In the genomic region with DNA sequence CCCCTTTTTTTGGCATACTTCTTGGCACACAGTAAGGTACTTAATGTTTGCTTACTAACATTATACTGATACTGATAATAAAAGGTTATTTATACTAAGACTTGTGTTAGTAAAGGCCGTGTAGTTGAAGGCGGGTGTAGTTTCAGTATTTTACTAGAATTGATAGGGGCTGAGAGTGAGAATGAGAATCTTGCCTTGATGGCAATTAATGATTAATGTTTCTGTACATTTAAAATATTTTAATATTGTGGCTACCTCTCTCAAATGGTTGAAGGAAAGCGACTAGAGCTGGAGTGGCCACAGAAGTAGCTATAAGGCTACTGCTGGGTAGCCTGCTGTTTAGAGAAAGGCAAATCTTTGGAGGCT, we compare ENCODE assay signal across 11 cellular contexts. TPM values are rescaled to one million over a fixed set of nuclear protein-coding genes. Genes with fewer than 3 reads are reported as not detected.
DNase-seq lines count a peak whose midpoint lies in the region; ATAC-seq, FAIRE-seq and TF ChIP-seq lines count a peak whose summit lies in the region.
"Had no signal": no experiment of that assay in that cellular context is flagged by ENCODE, and none has a peak within 500 bp of the region (broad histone marks: within the 10 kb centered on the region; RNA-seq: fewer than 3 reads in every experiment).

No MANE protein-coding gene starts in this region.

- DNase-seq in Karpas-422 (no peak), memory B cell (ENCODE audit: low spot score in 2 of 2) (no peak), WERI-Rb-1 (no peak), frontal cortex (ENCODE audit: low spot score in 2 of 2) (no peak), NCI-H2171 (lab: John Stamatoyannopoulos, UW) (no peak)
- DNase-seq: activated CD4-positive, alpha-beta T cell treated with anti-CD3 and anti-CD28 coated beads for 4 hours; DMS153; NCI-H524 treated with DMSO at 0.1 percent for 48 hours had no signal

- ATAC-seq in GM21381 (IDR thresholded peaks at IDR 0.05; ENCODE audit: unreplicated experiment), result peak; percentile 53
- no peak for ATAC-seq in memory B cell (ENCODE audit: low read depth)
- no peak for ATAC-seq in HG02884 (IDR thresholded peaks at IDR 0.05; ENCODE audit: unreplicated experiment)

- H3K9me3 ChIP-seq in DOHH2 (ENCODE audit: control insufficient read depth, insufficient read depth, low read length) (no peaks in the 10 kb centered on the region), Karpas-422 (ENCODE audit: low read length) (no peaks in the 10 kb centered on the region), WERI-Rb-1 (ENCODE audit: severe bottlenecking) (no peaks in the 10 kb centered on the region)

- H3K9me2 ChIP-seq in DOHH2 (replicated peaks; ENCODE audit: control insufficient read depth, low read length), result no peaks in the 10 kb centered on the region
- no peaks in the 10 kb centered on the region for H3K9me2 ChIP-seq in Karpas-422 (replicated peaks; ENCODE audit: insufficient read depth, low read length)

- H3K27ac ChIP-seq in DOHH2 (ENCODE audit: low read depth, low read length), result peak overlapping the region; percentile 49
- H3K27ac ChIP-seq in Karpas-422 (ENCODE audit: low read length), result peak overlapping the region; percentile 61
- no peak overlapping the region for H3K27ac ChIP-seq in WERI-Rb-1

- TF ChIP-seq CTCF in DOHH2 (IDR thresholded peaks at IDR 0.05; ENCODE audit: low read depth, low read length, poor library complexity, severe bottlenecking), result no peak
- TF ChIP-seq CTCF in WERI-Rb-1 (IDR thresholded peaks at IDR 0.05; ENCODE audit: low read depth, low read length), result no peak

- H3K4me1 ChIP-seq in DOHH2 (ENCODE audit: control insufficient read depth, low read length) (peaks cover 98% of the 10 kb centered on the region), Karpas-422 (ENCODE audit: low read length) (peaks cover 87% of the 10 kb centered on the region)

- H3K4me3 ChIP-seq in DOHH2 (ENCODE audit: low read length), result peak overlapping the region; percentile 17
- no peak overlapping the region for H3K4me3 ChIP-seq in Karpas-422 (ENCODE audit: low read length)
- H3K4me3 ChIP-seq in WERI-Rb-1 (ENCODE audit: low read depth, low read length), result no peak overlapping the region

- H3K27me3 Mint-ChIP-seq in memory B cell, result no peaks in the 10 kb centered on the region

- no peak overlapping the region for H3K4me3 Mint-ChIP-seq in memory B cell

- H3K27me3 ChIP-seq in DOHH2 (ENCODE audit: control insufficient read depth, low read length) (no peaks in the 10 kb centered on the region), Karpas-422 (ENCODE audit: low read length) (no peaks in the 10 kb centered on the region), WERI-Rb-1 (ENCODE audit: insufficient read depth, low read depth, severe bottlenecking) (no peaks in the 10 kb centered on the region)

- FAIRE-seq in frontal cortex (lab: Jason Lieb, UNC), result no peak

- no peak overlapping the region for H2AFZ ChIP-seq in Karpas-422 (ENCODE audit: low read length)

- peaks cover 100% of the 10 kb centered on the region for H3K79me2 ChIP-seq in DOHH2 (ENCODE audit: control insufficient read depth, low read length)
- H3K79me2 ChIP-seq in Karpas-422 (ENCODE audit: low read length), result peaks cover 99% of the 10 kb centered on the region

- peaks cover 9% of the 10 kb centered on the region for H4K20me1 ChIP-seq in DOHH2 (ENCODE audit: control insufficient read depth, insufficient read depth, low read depth, low read length)
- H4K20me1 ChIP-seq in Karpas-422 (ENCODE audit: insufficient read depth, low read depth, low read length), result no peaks in the 10 kb centered on the region

- 0 out of 2 replicates have a peak overlapping the region, but pooled peaks have one; percentile 0 for H3K9ac ChIP-seq in Karpas-422 (ENCODE audit: low read length)

- H3K36me3 ChIP-seq in DOHH2 (ENCODE audit: control insufficient read depth, low read length), result peaks cover 82% of the 10 kb centered on the region
- H3K36me3 ChIP-seq in Karpas-422 (ENCODE audit: insufficient read depth, low read length), result no peaks in the 10 kb centered on the region
- H3K36me3 ChIP-seq in WERI-Rb-1, result no peaks in the 10 kb centered on the region

- H3K4me1 Mint-ChIP-seq in memory B cell, result peaks cover 33% of the 10 kb centered on the region

- no peaks in the 10 kb centered on the region for H3K9me3 Mint-ChIP-seq in memory B cell

- peak overlapping the region; percentile 42 for H3K4me2 ChIP-seq in DOHH2 (ENCODE audit: low read length)
- H3K4me2 ChIP-seq in Karpas-422 (ENCODE audit: low read depth, low read length, poor library complexity, severe bottlenecking), result peak overlapping the region; percentile 26

- peaks cover 36% of the 10 kb centered on the region for H3F3A ChIP-seq in DOHH2 (ENCODE audit: control insufficient read depth, insufficient read depth)

- peak overlapping the region; percentile 62 for H3K27ac Mint-ChIP-seq in memory B cell

- H3K36me3 Mint-ChIP-seq in memory B cell, result no peaks in the 10 kb centered on the region

RNA-seq across cellular contexts. Expression of gene PELI1, which starts 29.3 kb away (rescaled TPM):
- total RNA-seq in Karpas-422 (2014; rRNA removed; shearing (Covaris generic); ENCODE audit: low replicate concordance), result 49.9 and 90.7 TPM in 2 replicates
- total RNA-seq in frontal cortex, result 79.5 TPM
